In genomic region chr7:16647435-16647960, GRCh38 we compare ENCODE assay signal across 8 cellular contexts.
DNase-seq lines count a peak whose midpoint lies in the region; ATAC-seq and TF ChIP-seq lines count a peak whose summit lies in the region.

No MANE protein-coding gene starts in this region.

- peak; percentile 7 for DNase-seq in NCI-H82 (lab: John Stamatoyannopoulos, UW)
- no peak for DNase-seq in NCI-H82 treated with DMSO at 0.1 percent for 48 hours (lab: John Stamatoyannopoulos, UW; ENCODE audit: unreplicated experiment)
- DNase-seq in RPMI8226, result peak; percentile 20
- peak in 1 of 2 experiments; percentile 18 for DNase-seq in erythroblast (lab: John Stamatoyannopoulos, UW)
- no peak for DNase-seq in putamen (ENCODE audit: low spot score)

- ATAC-seq in GM21529 (IDR thresholded peaks at IDR 0.05; ENCODE audit: unreplicated experiment), result no peak
- ATAC-seq in HG03135 (IDR thresholded peaks at IDR 0.05; ENCODE audit: unreplicated experiment), result no peak

- H3K27ac ChIP-seq in skin epidermis, result no peak overlapping the region

- peak; percentile 5 for TF ChIP-seq POLR2A in erythroblast (IDR thresholded peaks at IDR 0.05; ENCODE audit: low read length)

- peak overlapping the region in 4 of 7 experiments; percentile 64 to 86 (median 81) for H3K4me3 ChIP-seq in skin epidermis

Comparison
In these comparisons a context has a peak if more than half of its experiments do, and no peak if none do; other contexts are left out.
1. DNase-seq: peak in NCI-H82 (single experiment) and RPMI8226 (single experiment); none in NCI-H82 treated with DMSO at 0.1 percent for 48 hours (single experiment) and putamen (single experiment).